Comparison of ENCODE assay signal across 29 cellular contexts in the genomic region with DNA sequence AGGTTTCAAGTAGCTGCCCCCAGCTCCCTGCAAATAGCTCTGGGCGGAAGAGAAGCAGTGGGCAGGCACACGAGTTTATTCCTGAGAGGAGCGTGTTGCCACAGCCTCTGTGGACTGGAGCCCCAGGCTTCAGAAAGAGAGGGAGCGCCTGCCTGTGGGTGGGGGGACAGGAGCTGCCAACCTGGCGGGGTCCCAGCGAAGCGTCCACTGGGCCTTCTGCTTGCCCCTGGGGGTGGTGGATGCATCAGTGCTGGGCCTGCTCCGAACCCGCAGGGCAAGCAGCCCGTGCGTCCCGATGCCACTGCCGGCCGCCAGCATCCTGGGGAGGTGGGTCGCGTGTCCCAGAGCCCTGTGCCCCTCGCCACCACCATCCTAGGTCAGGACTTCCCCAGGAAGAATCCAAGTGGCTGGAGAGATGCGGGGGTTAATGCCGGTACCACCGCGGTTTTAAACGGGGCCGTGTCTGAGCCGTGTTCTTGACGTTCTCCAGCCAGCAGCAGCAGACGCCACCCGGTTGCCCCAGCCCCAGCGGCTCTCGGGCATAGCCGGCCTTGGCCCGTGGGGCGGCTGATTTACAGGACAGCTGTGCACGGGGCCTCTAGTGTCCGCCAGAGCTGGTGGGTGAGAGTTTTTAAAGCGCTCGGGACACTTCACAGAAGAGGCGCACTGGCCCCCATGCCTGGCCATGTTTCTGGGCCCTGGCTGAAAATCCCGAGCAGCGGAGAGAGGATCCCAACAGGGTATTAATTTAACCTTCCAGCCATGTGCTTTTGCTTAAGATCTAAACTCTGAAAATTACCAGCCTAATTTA.
DNase-seq lines count a peak whose midpoint lies in the region; ATAC-seq, FAIRE-seq and TF ChIP-seq lines count a peak whose summit lies in the region.
"Had no signal": no experiment of that assay in that cellular context is flagged by ENCODE, and none has a peak within 500 bp of the region (broad histone marks: within the 10 kb centered on the region; RNA-seq: fewer than 3 reads in every experiment).

No MANE protein-coding gene starts in this region.

- H3K36me3 ChIP-seq in right lobe of liver: no peaks in the 10 kb centered on the region
- H3K36me3 ChIP-seq in HepG2 (replicated peaks in 1 of 2; ENCODE audit: control insufficient read depth in 1 of 2, insufficient read depth in 2 of 2, low read length in 2 of 2): no peaks in the 10 kb centered on the region
- H3K36me3 ChIP-seq in ovary: no peaks in the 10 kb centered on the region
- peaks cover 5% of the 10 kb centered on the region for H3K36me3 ChIP-seq in upper lobe of right lung
- 0 out of 2 replicates have a peak, but pooled peaks cover 3% of the 10 kb centered on the region for H3K36me3 ChIP-seq in WERI-Rb-1

- 95% methylated on average over 12 of the region's 39 CpGs for WGBS in right lobe of liver (ENCODE audit: insufficient coverage, low coverage, low lambda C conversion rate, missing lambda C conversion rate)
- WGBS in HepG2 (ENCODE audit: low lambda C conversion rate): 86% methylated on average over 4 of the region's 39 CpGs
- WGBS in ovary, 3 donors: 75 to 85% (median 76%) methylated on average over 37 to 39 of the region's 39 CpGs

- H4K20me1 ChIP-seq in HepG2 (ENCODE audit: insufficient read depth, low read length): no peaks in the 10 kb centered on the region

- H3K27me3 ChIP-seq in right lobe of liver: no peaks in the 10 kb centered on the region
- H3K27me3 ChIP-seq in HepG2 (ENCODE audit: control insufficient read depth in 1 of 2, insufficient read depth in 2 of 2, low read length in 2 of 2): peaks cover 13 to 34% of the 10 kb centered on the region in 2 experiments
- no peaks in the 10 kb centered on the region for H3K27me3 ChIP-seq in ovary
- no peaks in the 10 kb centered on the region for H3K27me3 ChIP-seq in upper lobe of right lung
- H3K27me3 ChIP-seq in WERI-Rb-1 (ENCODE audit: insufficient read depth, low read depth, severe bottlenecking): no peaks in the 10 kb centered on the region
- H3K27me3 ChIP-seq: tibial artery had no signal

- H3K4me1 ChIP-seq in right lobe of liver: no peaks in the 10 kb centered on the region
- peaks cover 12% of the 10 kb centered on the region for H3K4me1 ChIP-seq in HepG2 (ENCODE audit: insufficient read depth, low read length)
- H3K4me1 ChIP-seq in ovary (ENCODE audit: insufficient read depth): peaks cover 8% of the 10 kb centered on the region
- no peaks in the 10 kb centered on the region for H3K4me1 ChIP-seq in upper lobe of right lung
- H3K4me1 ChIP-seq: A549 had no signal

- FAIRE-seq in HepG2 (lab: Jason Lieb, UNC) (no peak), frontal cortex (lab: Jason Lieb, UNC) (no peak)
- FAIRE-seq: A549, K562 had no signal

- H3K9me3 ChIP-seq in right lobe of liver: no peaks in the 10 kb centered on the region
- H3K9me3 ChIP-seq in HepG2 (ENCODE audit: low read length): peaks cover under 1% of the 10 kb centered on the region; the same call in 1 of the 2 replicates
- H3K9me3 ChIP-seq in ovary: no peaks in the 10 kb centered on the region
- H3K9me3 ChIP-seq in upper lobe of right lung: no peaks in the 10 kb centered on the region
- H3K9me3 ChIP-seq in WERI-Rb-1 (ENCODE audit: severe bottlenecking): no peaks in the 10 kb centered on the region
- H3K9me3 ChIP-seq: A549, tibial artery had no signal

- BruUV-seq in HepG2 (replicated peaks; lab: Mats Ljungman, UMichigan): no TSS peak

- no peak for TF ChIP-seq EP300 in HepG2 (IDR thresholded peaks at IDR 0.05; ENCODE audit: low read depth in 2 of 2, low read length in 2 of 2)
- no peak for TF ChIP-seq EP300 in HepG2 (CRISPR knock-in tag; IDR thresholded peaks at IDR 0.05; ENCODE audit: borderline replicate concordance)
- TF ChIP-seq EP300 in ovary (IDR thresholded peaks at IDR 0.05): no peak

- CTCF ChIA-PET in HepG2 (lab: Yijun Ruan, JAX; ENCODE audit: low intra/inter-chr PET ratio, low total read pairs): no interaction called here

- H3K4me2 ChIP-seq in HepG2 (ENCODE audit: low read depth, low read length): no peak overlapping the region
- H3K4me2 ChIP-seq: A549, GM23338 had no signal

- no peak overlapping the region for H3K9ac ChIP-seq in HepG2 (ENCODE audit: insufficient read depth, low read depth, low read length)

- no peaks in the 10 kb centered on the region for H3K79me2 ChIP-seq in HepG2 (ENCODE audit: insufficient read depth, low read length)

- TF ChIP-seq RAD21 in HepG2 (CRISPR knock-in tag; IDR thresholded peaks at IDR 0.05): no peak

- no peak for TF ChIP-seq POLR2A in right lobe of liver (IDR thresholded peaks at IDR 0.05)
- no peak for TF ChIP-seq POLR2A in HepG2 (IDR thresholded peaks at IDR 0.05; ENCODE audit: insufficient read depth in 1 of 2, low read depth in 2 of 2, low read length in 2 of 2)
- TF ChIP-seq POLR2A in ovary (IDR thresholded peaks at IDR 0.05): no peak

- DNase-seq in right lobe of liver (peak in 2 of 3 donors; percentile 28 to 40), HepG2 (ENCODE audit: low spot score) (no peak), left ventricle myocardium superior (peak; percentile 17), ovary (peak in 4 of 5 donors; percentile 15 to 28 (median 16)), upper lobe of right lung (peak; percentile 55), WERI-Rb-1 (no peak), frontal cortex (ENCODE audit: low spot score in 2 of 2) (no peak), GM19238 (ENCODE audit: insufficient read length, low spot score) (no peak)
- DNase-seq: activated CD4-positive, alpha-beta memory T cell treated with anti-CD3 and anti-CD28 coated beads, Interleukin-2, amount 10 ng/mL, durations not matched to agents 7 days and 5 days; activated CD4-positive, alpha-beta T cell treated with anti-CD3 and anti-CD28 coated beads for 1 hour; activated naive CD8-positive, alpha-beta T cell treated with anti-CD3 and anti-CD28 coated beads for 36 hours; anterior cingulate cortex; CD4-positive, alpha-beta memory T cell; effector memory CD4-positive, alpha-beta T cell; HFFc6; midbrain; naive thymus-derived CD4-positive, alpha-beta T cell; NCI-H1092 treated with DMSO at 0.1 percent for 48 hours; NCI-H2029 treated with DMSO at 0.1 percent for 48 hours; NCI-H2227 treated with DMSO at 0.1 percent for 48 hours; NCI-H526; occipital lobe; SHP77 treated with DMSO at 0.1 percent for 48 hours; stimulated activated CD4-positive, alpha-beta T cell treated with anti-CD3 and anti-CD28 coated beads, Interleukin-4, amount 100 ng/mL, for 1 hour had no signal

- no peak overlapping the region for H2AFZ ChIP-seq in HepG2 (ENCODE audit: low read length)
- H2AFZ ChIP-seq: GM23338 had no signal

- H3K27ac ChIP-seq in right lobe of liver: no peak overlapping the region
- H3K27ac ChIP-seq in HepG2 (ENCODE audit: extremely low read length, insufficient read depth, low read length): no peak overlapping the region
- H3K27ac ChIP-seq in ovary: no peak overlapping the region
- H3K27ac ChIP-seq in upper lobe of right lung: no peak overlapping the region
- no peak overlapping the region for H3K27ac ChIP-seq in WERI-Rb-1
- H3K27ac ChIP-seq: A549, coronary artery, tibial artery had no signal

- H3K4me3 ChIP-seq in right lobe of liver (no peak overlapping the region), HepG2 (replicated peaks in 1 of 3; ENCODE audit: insufficient read depth in 1 of 3, low read depth in 2 of 3, low read length in 3 of 3) (no peak overlapping the region), ovary (no peak overlapping the region), upper lobe of right lung (no peak overlapping the region), WERI-Rb-1 (ENCODE audit: low read depth, low read length) (no peak overlapping the region)
- H3K4me3 ChIP-seq: A549, coronary artery, GM23338, K562, tibial artery had no signal

- in situ Hi-C loops in HepG2 (cut with HindIII; ENCODE audit: extremely low pct_ligation_motif_present, low pct_unique_long_range_greater_than_20kb): no loop called here

- POLR2A ChIA-PET in HepG2 (lab: Yijun Ruan, JAX): no interaction called here

- no peak for TF ChIP-seq CTCF in right lobe of liver (IDR thresholded peaks at IDR 0.05)
- no peak for TF ChIP-seq CTCF in HepG2 (CRISPR knock-in tag; IDR thresholded peaks at IDR 0.05)
- no peak for TF ChIP-seq CTCF in ovary (IDR thresholded peaks at IDR 0.05)
- no peak for TF ChIP-seq CTCF in upper lobe of right lung (IDR thresholded peaks at IDR 0.05)
- no peak for TF ChIP-seq CTCF in WERI-Rb-1 (IDR thresholded peaks at IDR 0.05; ENCODE audit: low read depth, low read length)

- intact Hi-C loops in right lobe of liver (cut with DNase I) (no loop called here), HepG2 (cut with micrococcal nuclease; ENCODE audit: unreplicated experiment) (no loop called here), left ventricle myocardium superior (cut with micrococcal nuclease) (no loop called here), ovary (cut with DNase I) (loop anchor here in 1 of 4 donors (10.0 kb wide), 1 partner anchor 164 kb away; no protein-coding TSS in a partner anchor), upper lobe of right lung (cut with DNase I) (no loop called here)

- ATAC-seq in right lobe of liver (no peak), HepG2 (no peak), left ventricle myocardium superior (no peak), upper lobe of right lung (no peak)
- ATAC-seq: A549; GM23338; K562; naive thymus-derived CD4-positive, alpha-beta T cell had no signal

TF ChIP-seq in HepG2, 621 proteins besides CTCF, POLR2A, EP300 and RAD21 (continues in another document):
- TF ChIP-seq, protein P1, sequence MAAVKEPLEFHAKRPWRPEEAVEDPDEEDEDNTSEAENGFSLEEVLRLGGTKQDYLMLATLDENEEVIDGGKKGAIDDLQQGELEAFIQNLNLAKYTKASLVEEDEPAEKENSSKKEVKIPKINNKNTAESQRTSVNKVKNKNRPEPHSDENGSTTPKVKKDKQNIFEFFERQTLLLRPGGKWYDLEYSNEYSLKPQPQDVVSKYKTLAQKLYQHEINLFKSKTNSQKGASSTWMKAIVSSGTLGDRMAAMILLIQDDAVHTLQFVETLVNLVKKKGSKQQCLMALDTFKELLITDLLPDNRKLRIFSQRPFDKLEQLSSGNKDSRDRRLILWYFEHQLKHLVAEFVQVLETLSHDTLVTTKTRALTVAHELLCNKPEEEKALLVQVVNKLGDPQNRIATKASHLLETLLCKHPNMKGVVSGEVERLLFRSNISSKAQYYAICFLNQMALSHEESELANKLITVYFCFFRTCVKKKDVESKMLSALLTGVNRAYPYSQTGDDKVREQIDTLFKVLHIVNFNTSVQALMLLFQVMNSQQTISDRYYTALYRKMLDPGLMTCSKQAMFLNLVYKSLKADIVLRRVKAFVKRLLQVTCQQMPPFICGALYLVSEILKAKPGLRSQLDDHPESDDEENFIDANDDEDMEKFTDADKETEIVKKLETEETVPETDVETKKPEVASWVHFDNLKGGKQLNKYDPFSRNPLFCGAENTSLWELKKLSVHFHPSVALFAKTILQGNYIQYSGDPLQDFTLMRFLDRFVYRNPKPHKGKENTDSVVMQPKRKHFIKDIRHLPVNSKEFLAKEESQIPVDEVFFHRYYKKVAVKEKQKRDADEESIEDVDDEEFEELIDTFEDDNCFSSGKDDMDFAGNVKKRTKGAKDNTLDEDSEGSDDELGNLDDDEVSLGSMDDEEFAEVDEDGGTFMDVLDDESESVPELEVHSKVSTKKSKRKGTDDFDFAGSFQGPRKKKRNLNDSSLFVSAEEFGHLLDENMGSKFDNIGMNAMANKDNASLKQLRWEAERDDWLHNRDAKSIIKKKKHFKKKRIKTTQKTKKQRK (IDR thresholded peaks at IDR 0.05; ENCODE audit: low read length): no peak

Comparison
In these comparisons a context has a peak if more than half of its experiments do, and no peak if none do; other contexts are left out.
1. DNase-seq: peak in right lobe of liver (2 of 3), left ventricle myocardium superior (single experiment), ovary (4 of 5) and upper lobe of right lung (single experiment); none in HepG2 (single experiment), WERI-Rb-1 (single experiment), frontal cortex (0 of 2) and GM19238 (single experiment).